In genomic region chr7:92641921-92642511, GRCh38 we compare ENCODE assay signal across 8 cellular contexts. TPM values are rescaled to one million over a fixed set of nuclear protein-coding genes. Genes with fewer than 3 reads are reported as not detected.
DNase-seq lines count a peak whose midpoint lies in the region; ATAC-seq and TF ChIP-seq lines count a peak whose summit lies in the region.

No MANE protein-coding gene starts in this region.

- no peaks in the 10 kb centered on the region for H3K9me2 ChIP-seq in OCI-LY7 (ENCODE audit: insufficient read depth, low read length)

- intact Hi-C loops in OCI-LY7 (cut with micrococcal nuclease; ENCODE audit: unreplicated experiment) = no loop called here
- intact Hi-C loops in aorta (cut with DNase I) = no loop called here

- H3K27me3 ChIP-seq in SJCRH30 (no peaks in the 10 kb centered on the region), adipocyte (replicated peaks; ENCODE audit: control insufficient read depth, insufficient read depth, low read length) (no peaks in the 10 kb centered on the region), aorta (ENCODE audit: control insufficient read depth in 1 of 2, insufficient read depth in 2 of 2, low read length in 1 of 2) (no peaks in the 10 kb centered on the region)

- H3K79me2 ChIP-seq in OCI-LY7 (ENCODE audit: insufficient read depth, low read depth, low read length) = no peaks in the 10 kb centered on the region

- peak; percentile 28 to 45 for DNase-seq in SJCRH30
- peak; percentile 39 for DNase-seq in adipocyte (ENCODE audit: low read depth)
- DNase-seq in stimulated activated CD4-positive, alpha-beta T cell treated with anti-CD3 and anti-CD28 coated beads, Interleukin-2, amount 100 ng/mL, for 4 hours (ENCODE audit: low read depth) = peak; percentile 26
- DNase-seq in NCI-H524 treated with DMSO at 0.1 percent for 48 hours (lab: John Stamatoyannopoulos, UW) = no peak
- no peak for DNase-seq in OCI-LY7 (ENCODE audit: low spot score)
- DNase-seq in aorta = no peak

- H3K4me3 ChIP-seq in SJCRH30 (no peak overlapping the region), adipocyte (ENCODE audit: low read length) (no peak overlapping the region), OCI-LY7 (ENCODE audit: low read depth, low read length, poor library complexity, severe bottlenecking) (no peak overlapping the region), aorta (ENCODE audit: low read length in 2 of 2) (no peak overlapping the region)

- no TSS peak for BruUV-seq in OCI-LY7 (replicated peaks; lab: Mats Ljungman, UMichigan)

- H3K27ac ChIP-seq in SJCRH30 (peak overlapping the region; percentile 43), OCI-LY7 (ENCODE audit: low read depth, low read length, poor library complexity, severe bottlenecking) (no peak overlapping the region), aorta (ENCODE audit: low read depth in 1 of 2, low read length in 2 of 2) (no peak overlapping the region)

- ATAC-seq in GM18519 (IDR thresholded peaks at IDR 0.05; ENCODE audit: low FRiP score, unreplicated experiment) (peak; percentile 69), HG02852 (IDR thresholded peaks at IDR 0.05; ENCODE audit: unreplicated experiment) (peak; percentile 87), aorta (ENCODE audit: low FRiP score) (no peak)

- TF ChIP-seq CTCF in OCI-LY7 (conservative IDR thresholded peaks at IDR 0.05; ENCODE audit: low read length) = no peak

- CTCF ChIA-PET in OCI-LY7 (lab: Charles Lee; ENCODE audit: unreplicated experiment) = no interaction called here

- no peak overlapping the region for H3K9ac ChIP-seq in adipocyte (ENCODE audit: low read length)

- H3K4me2 ChIP-seq in OCI-LY7 (ENCODE audit: low read length) = no peak overlapping the region

- POLR2A ChIA-PET in OCI-LY7 (lab: Charles Lee) = interaction anchor here (0.5 to 1.0 kb wide), 3 partner anchors 10 to 512 kb away, joined by 3 read pairs; no protein-coding TSS in a partner anchor

- no peak overlapping the region for H2AFZ ChIP-seq in OCI-LY7 (ENCODE audit: low read length)

- peaks cover 27% of the 10 kb centered on the region; the same call in 1 of the 2 replicates for H3K36me3 ChIP-seq in SJCRH30
- H3K36me3 ChIP-seq in adipocyte (ENCODE audit: control insufficient read depth, insufficient read depth, low read length, severe bottlenecking) = no peaks in the 10 kb centered on the region
- H3K36me3 ChIP-seq in OCI-LY7 (ENCODE audit: insufficient read depth, low read length) = no peaks in the 10 kb centered on the region
- no peaks in the 10 kb centered on the region for H3K36me3 ChIP-seq in aorta (ENCODE audit: control insufficient read depth in 1 of 2, insufficient read depth in 2 of 2, low read length in 1 of 2)

- WGBS in aorta, 2 donors = 84 to 87% methylated on average over 4 of the region's 4 CpGs

- H3K9me3 ChIP-seq in SJCRH30 (replicated peaks) (no peaks in the 10 kb centered on the region), adipocyte (ENCODE audit: control insufficient read depth, low read length) (no peaks in the 10 kb centered on the region), OCI-LY7 (ENCODE audit: low read length) (no peaks in the 10 kb centered on the region), aorta (ENCODE audit: control insufficient read depth, low read length) (no peaks in the 10 kb centered on the region)

- H3K4me1 ChIP-seq in SJCRH30 = peaks cover 34% of the 10 kb centered on the region
- H3K4me1 ChIP-seq in adipocyte (ENCODE audit: control insufficient read depth, insufficient read depth, low read length) = peaks cover 47% of the 10 kb centered on the region
- peaks cover 18% of the 10 kb centered on the region for H3K4me1 ChIP-seq in OCI-LY7 (ENCODE audit: insufficient read depth, low read length, poor library complexity, severe bottlenecking)
- H3K4me1 ChIP-seq in aorta (ENCODE audit: control insufficient read depth in 1 of 2, insufficient read depth in 2 of 2, low read length in 2 of 2) = no peaks in the 10 kb centered on the region

- no peaks in the 10 kb centered on the region for H4K20me1 ChIP-seq in OCI-LY7 (ENCODE audit: insufficient read depth, low read length)

RNA-seq across cellular contexts. Expression of gene FAM133B, which starts 51.8 kb away (rescaled TPM):
- total RNA-seq in SJCRH30 (2014; rRNA removed; shearing (Covaris generic)) = 50.2 and 66.6 TPM in 2 replicates
- total RNA-seq in OCI-LY7 (2014; rRNA removed; shearing (Covaris generic)) = 27.5 and 30.5 TPM in 2 replicates
- total RNA-seq in OCI-LY7 (2022) (39.3 and 46.8 TPM in 2 replicates), aorta (10 to 100 TPM; 26.9 to 27.4 TPM)
- polyA plus RNA-seq in aorta = 10 to 100 TPM; 12.3 to 19.9 TPM

Comparison
In these comparisons a context has a peak if more than half of its experiments do, and no peak if none do; other contexts are left out.
1. DNase-seq: peak in SJCRH30 (2 of 2), adipocyte (single experiment) and stimulated activated CD4-positive, alpha-beta T cell treated with anti-CD3 and anti-CD28 coated beads, Interleukin-2, amount 100 ng/mL, for 4 hours (single experiment); none in NCI-H524 treated with DMSO at 0.1 percent for 48 hours (single experiment), OCI-LY7 (single experiment) and aorta (0 of 2).